18 cellular contexts compared by ENCODE assay signal in genomic region chr4:54909964-54910363, GRCh38.
DNase-seq lines count a peak whose midpoint lies in the region; ATAC-seq and TF ChIP-seq lines count a peak whose summit lies in the region.
"Had no signal": no experiment of that assay in that cellular context is flagged by ENCODE, and none has a peak within 500 bp of the region (broad histone marks: within the 10 kb centered on the region; RNA-seq: fewer than 3 reads in every experiment).

No MANE protein-coding gene starts in this region.

- H4K20me1 ChIP-seq in OCI-LY7 (ENCODE audit: insufficient read depth, low read length) = no peaks in the 10 kb centered on the region

- no peak overlapping the region for H3K27ac ChIP-seq in OCI-LY7 (ENCODE audit: low read depth, low read length, poor library complexity, severe bottlenecking)
- H3K27ac ChIP-seq: breast epithelium, HL-60 had no signal

- H3K4me3 ChIP-seq in OCI-LY7 (ENCODE audit: low read depth, low read length, poor library complexity, severe bottlenecking) = no peak overlapping the region
- H3K4me3 ChIP-seq: breast epithelium had no signal

- BruUV-seq in OCI-LY7 (replicated peaks; lab: Mats Ljungman, UMichigan) = no TSS peak

- DNase-seq in OCI-LY7 (ENCODE audit: low spot score) = peak; percentile 21
- no peak for DNase-seq in stimulated activated CD4-positive, alpha-beta T cell treated with anti-CD3 and anti-CD28 coated beads, Interleukin-2, amount 100 ng/mL, for 24 hours
- DNase-seq in midbrain (lab: John Stamatoyannopoulos, UW) = no peak
- no peak for DNase-seq in omental fat pad (ENCODE audit: low spot score)
- no peak for DNase-seq in NCI-H2081 (lab: John Stamatoyannopoulos, UW)
- DNase-seq: activated CD4-positive, CD25-positive, alpha-beta regulatory T cell treated with anti-CD3 and anti-CD28 coated beads, Interleukin-2, amount 50 U/mL, for 72 hours; NCI-H2029 treated with DMSO at 0.1 percent for 48 hours; NCI-H510A; SHP77 treated with DMSO at 0.1 percent for 48 hours; small intestine; stimulated activated CD4-positive, alpha-beta T cell treated with anti-CD3 and anti-CD28 coated beads, Interleukin-4, amount 100 ng/mL, for 4 hours; substantia nigra; T-helper 17 cell had no signal

- intact Hi-C loops in OCI-LY7 (cut with micrococcal nuclease; ENCODE audit: unreplicated experiment) = no loop called here

- no peaks in the 10 kb centered on the region for H3K9me2 ChIP-seq in OCI-LY7 (ENCODE audit: insufficient read depth, low read length)

- H3K79me2 ChIP-seq in OCI-LY7 (ENCODE audit: insufficient read depth, low read depth, low read length) = no peaks in the 10 kb centered on the region

- peak overlapping the region; percentile 35 for H3K4me2 ChIP-seq in OCI-LY7 (ENCODE audit: low read length)

- TF ChIP-seq CTCF in OCI-LY7 (conservative IDR thresholded peaks at IDR 0.05; ENCODE audit: low read length) = no peak
- no peak for TF ChIP-seq CTCF in omental fat pad (IDR thresholded peaks at IDR 0.05)

- peak; percentile 70 for ATAC-seq in GM18867 (IDR thresholded peaks at IDR 0.05; ENCODE audit: unreplicated experiment)
- ATAC-seq in HG02981 (IDR thresholded peaks at IDR 0.05; ENCODE audit: unreplicated experiment) = peak; percentile 70
- no peak for ATAC-seq in omental fat pad (ENCODE audit: low FRiP score)
- ATAC-seq: left lobe of liver, T-helper 17 cell had no signal

- peaks cover 15% of the 10 kb centered on the region for H3K4me1 ChIP-seq in OCI-LY7 (ENCODE audit: insufficient read depth, low read length, poor library complexity, severe bottlenecking)
- H3K4me1 ChIP-seq: breast epithelium had no signal

- POLR2A ChIA-PET in OCI-LY7 (lab: Charles Lee) = no interaction called here

- H3K36me3 ChIP-seq in OCI-LY7 (ENCODE audit: insufficient read depth, low read length) = no peaks in the 10 kb centered on the region
- H3K36me3 ChIP-seq: breast epithelium had no signal

- H3K9me3 ChIP-seq in OCI-LY7 (ENCODE audit: low read length) = 0 out of 2 replicates have a peak, but pooled peaks cover 5% of the 10 kb centered on the region
- H3K9me3 ChIP-seq: breast epithelium had no signal

- CTCF ChIA-PET in OCI-LY7 (lab: Charles Lee; ENCODE audit: unreplicated experiment) = no interaction called here

- H2AFZ ChIP-seq in OCI-LY7 (ENCODE audit: low read length) = peak overlapping the region; percentile 27; the same call in 1 of the 2 replicates
